8 cellular contexts compared by ENCODE assay signal in genomic region chr14:59919582-59920377, GRCh38. TPM values are rescaled to one million over a fixed set of nuclear protein-coding genes. Genes with fewer than 3 reads are reported as not detected.
DNase-seq lines count a peak whose midpoint lies in the region; TF ChIP-seq lines count a peak whose summit lies in the region.

LRRC9 (plus strand) TSS chr14:59920144.

- H3K4me3 ChIP-seq in hepatocyte = peak within 1 kb of the TSS; percentile 80

- peaks cover 6% of the 10 kb centered on the region for H3K36me3 Mint-ChIP-seq in progenitor cell of endocrine pancreas (ENCODE audit: insufficient read depth)

- H3K27me3 Mint-ChIP-seq in progenitor cell of endocrine pancreas = no peaks in the 10 kb centered on the region

- no peaks in the 10 kb centered on the region for H3K9me3 Mint-ChIP-seq in progenitor cell of endocrine pancreas (ENCODE audit: low read depth)

- H3K4me1 ChIP-seq in hepatocyte (ENCODE audit: insufficient read depth) = peaks cover 3% of the 10 kb centered on the region

- H3K27ac Mint-ChIP-seq in progenitor cell of endocrine pancreas = peak within 1 kb of the TSS; percentile 97

- in situ Hi-C loops in ACHN (cut with HindIII; ENCODE audit: low pct_ligation_motif_present, low pct_unique_long_range_greater_than_20kb, low sequenced_read_pairs) = no loop called here

- H3K4me3 Mint-ChIP-seq in progenitor cell of endocrine pancreas (ENCODE audit: low read depth) = peak within 1 kb of the TSS; percentile 90

- TF ChIP-seq CTCF in hepatocyte (IDR thresholded peaks at IDR 0.05; ENCODE audit: poor library complexity) (no peak), progenitor cell of endocrine pancreas (IDR thresholded peaks at IDR 0.05; ENCODE audit: unreplicated experiment) (peak; percentile 23)

- peak within 1 kb of the TSS; percentile 85 for H3K4me2 ChIP-seq in hepatocyte

- H3K27ac ChIP-seq in hepatocyte = peak within 1 kb of the TSS; percentile 67

- H3K36me3 ChIP-seq in hepatocyte (replicated peaks; ENCODE audit: insufficient read depth, low read depth) = no peaks in the 10 kb centered on the region

- peaks cover 8% of the 10 kb centered on the region for H3K4me1 Mint-ChIP-seq in progenitor cell of endocrine pancreas (ENCODE audit: low read depth)

- no peaks in the 10 kb centered on the region for H3K9me2 ChIP-seq in hepatocyte (replicated peaks; ENCODE audit: insufficient read depth)

- H2AFZ ChIP-seq in hepatocyte = peak within 1 kb of the TSS; percentile 67

- no peaks in the 10 kb centered on the region for H4K20me1 ChIP-seq in hepatocyte (ENCODE audit: insufficient read depth, poor library complexity, severe bottlenecking)

- no peaks in the 10 kb centered on the region for H3K79me2 ChIP-seq in hepatocyte

- DNase-seq in stimulated activated CD4-positive, alpha-beta T cell treated with anti-CD3 and anti-CD28 coated beads, Interleukin-15, amount 100 ng/mL, for 24 hours = peak; percentile 20
- DNase-seq in stimulated activated CD4-positive, alpha-beta T cell treated with anti-CD3 and anti-CD28 coated beads, Interleukin-4, amount 100 ng/mL, for 24 hours = no peak
- DNase-seq in NCI-H2196 treated with DMSO at 0.1 percent for 48 hours (lab: John Stamatoyannopoulos, UW; ENCODE audit: unreplicated experiment) = peak; percentile 80
- peak; percentile 56 for DNase-seq in amniotic epithelial cell (ENCODE audit: low read depth)
- DNase-seq in hepatocyte (ENCODE audit: low spot score) = peak; percentile 92
- peak; percentile 84 for DNase-seq in progenitor cell of endocrine pancreas (ENCODE audit: low spot score, unreplicated experiment)
- no peak for DNase-seq in GM19238 (ENCODE audit: insufficient read length, low spot score)
- no peak for DNase-seq in ACHN

- 4% methylated on average over 48 of the region's 56 CpGs for WGBS in hepatocyte (ENCODE audit: low lambda C conversion rate, missing lambda C conversion rate)

- H3K27me3 ChIP-seq in hepatocyte = no peaks in the 10 kb centered on the region

- H3K9me3 ChIP-seq in hepatocyte (ENCODE audit: low read depth) = no peaks in the 10 kb centered on the region

RNA-seq across cellular contexts. Expression of gene LRRC9, which starts in this region (rescaled TPM):
- total RNA-seq in hepatocyte (0.13 and 0.28 TPM in 2 replicates), progenitor cell of endocrine pancreas (3.2 and 3.7 TPM in 2 replicates)
- polyA plus RNA-seq in hepatocyte = 1.5 and 2.1 TPM in 2 replicates

Comparison
In these comparisons a context has a peak if more than half of its experiments do, and no peak if none do; other contexts are left out.
1. DNase-seq: peak in stimulated activated CD4-positive, alpha-beta T cell treated with anti-CD3 and anti-CD28 coated beads, Interleukin-15, amount 100 ng/mL, for 24 hours (single experiment), NCI-H2196 treated with DMSO at 0.1 percent for 48 hours (single experiment), amniotic epithelial cell (single experiment), hepatocyte (single experiment) and progenitor cell of endocrine pancreas (single experiment); none in stimulated activated CD4-positive, alpha-beta T cell treated with anti-CD3 and anti-CD28 coated beads, Interleukin-4, amount 100 ng/mL, for 24 hours (single experiment), GM19238 (single experiment) and ACHN (single experiment).